ENCODE assay signal across 14 cellular contexts in the genomic region with DNA sequence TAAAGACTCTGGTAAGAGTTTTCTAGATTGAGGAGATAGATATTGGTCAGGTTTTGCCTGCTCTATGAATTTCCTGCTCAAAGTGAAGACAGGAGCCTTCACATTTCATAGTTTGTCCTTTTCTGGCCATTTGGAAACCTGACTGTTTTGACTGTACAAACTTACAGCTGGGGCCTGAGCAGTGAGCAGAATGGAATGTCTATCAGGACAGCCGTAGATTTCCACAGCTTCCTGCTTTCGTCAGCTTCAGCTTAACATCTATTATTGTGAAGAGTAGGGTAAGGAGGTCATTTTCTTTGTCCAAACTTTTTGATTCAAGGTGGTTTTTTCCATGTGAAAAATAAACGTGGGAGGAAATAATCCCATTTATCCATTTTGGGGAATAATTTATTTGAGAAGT.
"Had no signal": no experiment of that assay in that cellular context is flagged by ENCODE, and none has a peak within 500 bp of the region (broad histone marks: within the 10 kb centered on the region; RNA-seq: fewer than 3 reads in every experiment).

No MANE protein-coding gene starts in this region.

- H3K27ac ChIP-seq: body of pancreas, hepatocyte, left lung, VCaP had no signal

- H3K27me3 ChIP-seq: body of pancreas, hepatocyte, left lung had no signal

- H3K36me3 ChIP-seq: left lung had no signal

- DNase-seq: activated CD4-positive, alpha-beta memory T cell treated with anti-CD3 and anti-CD28 coated beads for 36 hours; activated CD8-positive, alpha-beta memory T cell treated with anti-CD3 and anti-CD28 coated beads, Interleukin-2, amount 10 ng/mL, durations not matched to agents 7 days and 5 days; activated naive CD4-positive, alpha-beta T cell treated with anti-CD3 and anti-CD28 coated beads for 36 hours; activated T-cell treated with anti-CD3 and anti-CD28 coated beads, Interleukin-2, amount 50 U/mL, for 1 hour; body of pancreas; left lung; nucleus accumbens; posterior cingulate gyrus; right cardiac atrium; stimulated activated naive CD8-positive, alpha-beta T cell treated with anti-CD3 and anti-CD28 coated beads, Interleukin-15, amount 100 ng/mL, for 72 hours; T-helper 1 cell had no signal

- ATAC-seq: activated CD8-positive, alpha-beta memory T cell treated with anti-CD3 and anti-CD28 coated beads, Interleukin-2, amount 10 ng/mL, durations not matched to agents 7 days and 5 days; body of pancreas; left lung; natural killer cell treated with Interleukin-12 subunit alpha and Interleukin-12 subunit beta and Interleukin-15 and Interleukin-18, amount 100 ng/mL, for 72 hours; right cardiac atrium; stimulated activated naive CD8-positive, alpha-beta T cell treated with anti-CD3 and anti-CD28 coated beads, Interleukin-15, amount 100 ng/mL, for 72 hours had no signal

- H3K4me3 ChIP-seq: body of pancreas, hepatocyte, left lung had no signal
